In genomic region chr6:52992980-52993379, GRCh38 we compare ENCODE assay signal across 11 cellular contexts. TPM values are rescaled to one million over a fixed set of nuclear protein-coding genes. Genes with fewer than 3 reads are reported as not detected.
DNase-seq lines count a peak whose midpoint lies in the region; ATAC-seq and TF ChIP-seq lines count a peak whose summit lies in the region.
"Had no signal": no experiment of that assay in that cellular context is flagged by ENCODE, and none has a peak within 500 bp of the region (broad histone marks: within the 10 kb centered on the region; RNA-seq: fewer than 3 reads in every experiment).

No MANE protein-coding gene starts in this region.

- H3K27me3 ChIP-seq in PC-3 (ENCODE audit: low read length), result no peaks in the 10 kb centered on the region
- H3K27me3 ChIP-seq in esophagus muscularis mucosa, result no peaks in the 10 kb centered on the region
- no peaks in the 10 kb centered on the region for H3K27me3 ChIP-seq in sigmoid colon

- H3K4me1 ChIP-seq in PC-3 (ENCODE audit: insufficient read depth, low read length) (peaks cover 41% of the 10 kb centered on the region), esophagus muscularis mucosa (peaks cover 0 to 36% (median 31%) of the 10 kb centered on the region in 4 donors), sigmoid colon (peaks cover 0 to 26% (median 17%) of the 10 kb centered on the region in 4 donors)

- TF ChIP-seq POLR2A in esophagus muscularis mucosa (IDR thresholded peaks at IDR 0.05; ENCODE audit: low read depth) (no peak), sigmoid colon (IDR thresholded peaks at IDR 0.05) (no peak)

- H3K4me3 ChIP-seq in PC-3 (ENCODE audit: low read length), result peak overlapping the region; percentile 89
- peak overlapping the region in 1 of 4 donors; percentile 71 for H3K4me3 ChIP-seq in esophagus muscularis mucosa
- H3K4me3 ChIP-seq in sigmoid colon, result peak overlapping the region in 1 of 4 donors; percentile 83

- DNase-seq in G401 (ENCODE audit: low spot score) (peak; percentile 16), PC-3 (peak; percentile 28), esophagus muscularis mucosa (ENCODE audit: extremely low spot score) (no peak), sigmoid colon (no peak), SHP77 treated with DMSO at 0.1 percent for 48 hours (lab: John Stamatoyannopoulos, UW) (no peak), DMS114 treated with DMSO at 0.1 percent for 48 hours (lab: John Stamatoyannopoulos, UW; ENCODE audit: unreplicated experiment) (no peak)
- no peak for DNase-seq in NK-92 treated with Interleukin-12 subunit alpha and Interleukin-12 subunit beta, amount 100 ng/mL, for 24 hours (lab: John Stamatoyannopoulos, UW)
- DNase-seq: NCI-H524 treated with DMSO at 0.1 percent for 48 hours; stimulated activated CD4-positive, alpha-beta T cell treated with anti-CD3 and anti-CD28 coated beads, Interleukin-15, amount 100 ng/mL, for 24 hours had no signal

- H3K9me3 ChIP-seq in PC-3 (ENCODE audit: low read length) (no peaks in the 10 kb centered on the region), esophagus muscularis mucosa (no peaks in the 10 kb centered on the region), sigmoid colon (no peaks in the 10 kb centered on the region)

- H3K79me2 ChIP-seq in PC-3 (ENCODE audit: low read length), result peaks cover 22% of the 10 kb centered on the region

- TF ChIP-seq CTCF in PC-3 (conservative IDR thresholded peaks at IDR 0.05; ENCODE audit: low read depth, low read length), result no peak
- TF ChIP-seq CTCF in esophagus muscularis mucosa (IDR thresholded peaks at IDR 0.05), result no peak
- no peak for TF ChIP-seq CTCF in sigmoid colon (IDR thresholded peaks at IDR 0.05)

- TF ChIP-seq EP300 in esophagus muscularis mucosa (IDR thresholded peaks at IDR 0.05) (no peak), sigmoid colon (IDR thresholded peaks at IDR 0.05) (no peak)

- no peaks in the 10 kb centered on the region for H3F3A ChIP-seq in PC-3 (ENCODE audit: low read length, unreplicated experiment)

- H3K4me2 ChIP-seq in PC-3 (ENCODE audit: low read length), result peak overlapping the region; percentile 95

- peak overlapping the region; percentile 91; the same call in 1 of the 2 replicates for H3K9ac ChIP-seq in PC-3 (ENCODE audit: low read length)

- ATAC-seq in PC-3, result no peak
- ATAC-seq in HG02870 (IDR thresholded peaks at IDR 0.05; ENCODE audit: unreplicated experiment), result no peak
- ATAC-seq: activated CD4-positive, CD25-positive, alpha-beta regulatory T cell treated with anti-CD3 and anti-CD28 coated beads, Interleukin-2, amount 50 U/mL, for 24 hours had no signal

- no peaks in the 10 kb centered on the region for H3K9me2 ChIP-seq in PC-3 (replicated peaks; ENCODE audit: low read length)

- 0 out of 2 replicates have a peak overlapping the region, but pooled peaks have one; percentile 85 for H3K27ac ChIP-seq in PC-3 (ENCODE audit: low read length)
- H3K27ac ChIP-seq in esophagus muscularis mucosa (replicated peaks in 1 of 4), result peak overlapping the region; percentile 90 to 92 (median 92)
- H3K27ac ChIP-seq in sigmoid colon, result peak overlapping the region; percentile 89 to 96 (median 92)

- H2AFZ ChIP-seq in PC-3 (ENCODE audit: low read length), result 0 out of 2 replicates have a peak overlapping the region, but pooled peaks have one; percentile 87

- POLR2A ChIA-PET in PC-3 (lab: Charles Lee; ENCODE audit: unreplicated experiment), result no interaction called here

- H3K36me3 ChIP-seq in PC-3 (ENCODE audit: low read depth, low read length) (no peaks in the 10 kb centered on the region), esophagus muscularis mucosa (peaks cover 0 to 12% (median 0%) of the 10 kb centered on the region in 4 donors), sigmoid colon (peaks cover 0 to 15% (median 0%) of the 10 kb centered on the region in 4 donors)

- CTCF ChIA-PET in PC-3 (lab: Charles Lee), result interaction anchor here (0.5 to 1.2 kb wide), 4 partner anchors 13 to 585 kb away, joined by 3 to 10 read pairs (median 4); no protein-coding TSS in a partner anchor

- no TSS peak for BruUV-seq in PC-3 (replicated peaks; lab: Mats Ljungman, UMichigan)

- WGBS in esophagus muscularis mucosa, result 69% methylated on average over 6 of the region's 6 CpGs
- 88 to 93% methylated on average over 6 of the region's 6 CpGs for WGBS in sigmoid colon, 2 donors

- intact Hi-C loops in PC-3 (cut with micrococcal nuclease), result loop anchor here (5.0 kb wide), 1 partner anchor 41 kb away; no protein-coding TSS in a partner anchor
- intact Hi-C loops in esophagus muscularis mucosa (cut with DNase I), result loop anchor here (10.0 kb wide), 2 partner anchors 108 to 802 kb away; partner anchors contain the start of gene LRRC1
- intact Hi-C loops in sigmoid colon (cut with DNase I), result loop anchor here (5.0 to 10.0 kb wide), 3 partner anchors 111 to 354 kb away; partner anchors contain the start of genes ELOVL5 and GCM1

- H4K20me1 ChIP-seq in PC-3 (ENCODE audit: low read length), result no peaks in the 10 kb centered on the region

- in situ Hi-C loops in G401 (cut with HindIII; ENCODE audit: low sequenced_read_pairs), result no loop called here

RNA-seq across cellular contexts. Expression of gene GSTA4, which starts 2.1 kb away (rescaled TPM):
- total RNA-seq in G401 (2014; rRNA removed; shearing (Covaris generic)), result 37.7 and 42.0 TPM in 2 replicates
- 10.1 and 20.9 TPM in 2 replicates for total RNA-seq in PC-3 (2014; rRNA removed)
- 10 to 100 TPM; 16.6 to 23.2 (median 17.7) TPM for total RNA-seq in esophagus muscularis mucosa
- 10 to 100 TPM; 21.0 to 37.0 (median 32.0) TPM for total RNA-seq in sigmoid colon
- 10 to 100 TPM; 15.6 to 18.0 (median 16.2) TPM for polyA plus RNA-seq in sigmoid colon

Comparison
In these comparisons a context has a peak if more than half of its experiments do, and no peak if none do; other contexts are left out.
1. DNase-seq: peak in G401 (single experiment) and PC-3 (single experiment); none in esophagus muscularis mucosa (single experiment), sigmoid colon (single experiment), NK-92 treated with Interleukin-12 subunit alpha and Interleukin-12 subunit beta, amount 100 ng/mL, for 24 hours (single experiment), SHP77 treated with DMSO at 0.1 percent for 48 hours (single experiment) and DMS114 treated with DMSO at 0.1 percent for 48 hours (single experiment).
2. Peak in every context shown above with its lines, with median percentiles within 50 percentile points of each other: H3K27ac ChIP-seq.